20 cellular contexts compared by ENCODE assay signal in genomic region chr10:91838199-91838598, GRCh38. TPM values are rescaled to one million over a fixed set of nuclear protein-coding genes. Genes with fewer than 3 reads are reported as not detected.
DNase-seq lines count a peak whose midpoint lies in the region; ATAC-seq, FAIRE-seq and TF ChIP-seq lines count a peak whose summit lies in the region.
"Had no signal": no experiment of that assay in that cellular context is flagged by ENCODE, and none has a peak within 500 bp of the region (broad histone marks: within the 10 kb centered on the region; RNA-seq: fewer than 3 reads in every experiment).

No MANE protein-coding gene starts in this region.

- H3K27ac ChIP-seq in HEK293 (ENCODE audit: extremely low read depth, low read depth, low read length) (no peak overlapping the region), K562 (ENCODE audit: extremely low read depth, low read depth, low read length) (no peak overlapping the region), right cardiac atrium (ENCODE audit: low read length) (no peak overlapping the region), SJCRH30 (no peak overlapping the region)
- H3K27ac ChIP-seq: A549, KMS-11, SJSA1 had no signal

- H3K9me3 ChIP-seq in BE2C (no peaks in the 10 kb centered on the region), HEK293 (ENCODE audit: control insufficient read depth, insufficient read depth, low read depth, low read length) (no peaks in the 10 kb centered on the region), K562 (replicated peaks; ENCODE audit: control insufficient read depth, insufficient read depth, low read depth, low read length) (no peaks in the 10 kb centered on the region), right cardiac atrium (ENCODE audit: control insufficient read depth, low read length) (no peaks in the 10 kb centered on the region), SJCRH30 (replicated peaks) (no peaks in the 10 kb centered on the region)
- H3K9me3 ChIP-seq: A549, SJSA1 had no signal

- no peaks in the 10 kb centered on the region for H3K27me3 ChIP-seq in BE2C
- no peaks in the 10 kb centered on the region for H3K27me3 ChIP-seq in K562 (ENCODE audit: control insufficient read depth in 2 of 2, insufficient read depth in 2 of 2, low read length in 2 of 2)
- no peaks in the 10 kb centered on the region for H3K27me3 ChIP-seq in right cardiac atrium (ENCODE audit: control insufficient read depth, insufficient read depth)
- H3K27me3 ChIP-seq in SJCRH30, result no peaks in the 10 kb centered on the region
- H3K27me3 ChIP-seq: SJSA1 had no signal

- H3K4me3 ChIP-seq in BE2C (ENCODE audit: low read depth, low read length) (no peak overlapping the region), HEK293 (ENCODE audit: low read depth, low read length) (no peak overlapping the region), K562 (no peak overlapping the region), right cardiac atrium (ENCODE audit: low read length) (no peak overlapping the region), SJCRH30 (no peak overlapping the region)
- H3K4me3 ChIP-seq: A549, SJSA1 had no signal

- intact Hi-C loops in K562 (cut with micrococcal nuclease), result no loop called here
- intact Hi-C loops in right cardiac atrium (cut with DNase I), result no loop called here

- no peak; the same call in 2 of the 3 replicates for ATAC-seq in K562
- ATAC-seq in right cardiac atrium, result no peak
- ATAC-seq: A549, HepG2 had no signal

- TF ChIP-seq POLR2A in K562 (conservative IDR thresholded peaks at IDR 0.05), result no peak

- 0 out of 2 replicates have a peak, but pooled peaks have one; percentile 32 for TF ChIP-seq EP300 in K562 (IDR thresholded peaks at IDR 0.05; ENCODE audit: low read length)

- no peaks in the 10 kb centered on the region for H4K20me1 ChIP-seq in K562 (replicated peaks; ENCODE audit: control insufficient read depth, insufficient read depth, low read length)

- no peak overlapping the region for H3K9ac ChIP-seq in K562 (ENCODE audit: insufficient read depth in 1 of 2, low read depth in 2 of 2, low read length in 2 of 2)
- H3K9ac ChIP-seq: KMS-11 had no signal

- WGBS in K562 (ENCODE audit: insufficient coverage, low coverage, missing lambda C conversion rate), result 13% methylated on average over 3 of the region's 3 CpGs
- 93% methylated on average over 3 of the region's 3 CpGs for WGBS in right cardiac atrium

- H3K4me1 ChIP-seq in BE2C (peaks cover 11% of the 10 kb centered on the region), HEK293 (ENCODE audit: control insufficient read depth, insufficient read depth, low read length) (no peaks in the 10 kb centered on the region), K562 (replicated peaks in 1 of 2; ENCODE audit: control insufficient read depth in 2 of 2, insufficient read depth in 2 of 2, low read length in 2 of 2) (peaks cover 0 to 2% of the 10 kb centered on the region in 2 experiments; a peak in 1 of 5 replicates), right cardiac atrium (ENCODE audit: control insufficient read depth, insufficient read depth, low read length) (no peaks in the 10 kb centered on the region), SJCRH30 (no peaks in the 10 kb centered on the region)
- H3K4me1 ChIP-seq: A549, SJSA1 had no signal

- POLR2A ChIA-PET in HEK293 (lab: Yijun Ruan, JAX), result no interaction called here
- POLR2A ChIA-PET in K562 (lab: Yijun Ruan, JAX), result no interaction called here

- CTCF ChIA-PET in HEK293 (lab: Yijun Ruan, JAX), result interaction anchor here (0.7 kb wide), 1 partner anchor 12 kb away, joined by 4 read pairs; no protein-coding TSS in a partner anchor
- CTCF ChIA-PET in K562 (lab: Yijun Ruan, JAX; ENCODE audit: low intra/inter-chr PET ratio), result no interaction called here

- no peak overlapping the region for H2AFZ ChIP-seq in K562 (ENCODE audit: low read depth, low read length)

- no peaks in the 10 kb centered on the region for H3K9me1 ChIP-seq in K562 (ENCODE audit: control insufficient read depth, insufficient read depth, low read length)

- TF ChIP-seq RAD21 in K562 (CRISPR knock-in tag; conservative IDR thresholded peaks at IDR 0.05 in 1 of 2, IDR thresholded peaks at IDR 0.05 in 1 of 2), result no peak

- FAIRE-seq in K562 (lab: Jason Lieb, UNC), result no peak
- FAIRE-seq: A549, GM12892, HepG2 had no signal

- peaks cover 58% of the 10 kb centered on the region for H3K36me3 ChIP-seq in BE2C
- H3K36me3 ChIP-seq in HEK293 (ENCODE audit: control insufficient read depth in 2 of 2, insufficient read depth in 1 of 2, low read length in 2 of 2), result peaks cover 75 to 86% of the 10 kb centered on the region in 2 experiments
- peaks cover 76% of the 10 kb centered on the region for H3K36me3 ChIP-seq in K562 (ENCODE audit: control insufficient read depth, insufficient read depth, low read length)
- H3K36me3 ChIP-seq in SJCRH30, result peaks cover 9% of the 10 kb centered on the region; the same call in 1 of the 2 replicates

- H3K79me2 ChIP-seq in K562 (ENCODE audit: control insufficient read depth, insufficient read depth, low read length), result no peaks in the 10 kb centered on the region

- in situ Hi-C loops in K562 (cut with MboI), result no loop called here

- peak; percentile 24 for DNase-seq in BE2C
- peak; percentile 67 for DNase-seq in NCI-H524 treated with DMSO at 0.1 percent for 48 hours (lab: John Stamatoyannopoulos, UW)
- DNase-seq in K562 (ENCODE audit: extremely low read depth in 1 of 4, low spot score in 3 of 4), result peak in 3 of 4 experiments; percentile 9 to 40 (median 14)
- DNase-seq in right cardiac atrium, result no peak
- DNase-seq in NCI-H1048 (lab: John Stamatoyannopoulos, UW), result no peak
- no peak for DNase-seq in SJCRH30
- no peak for DNase-seq in NCI-H1930 (lab: John Stamatoyannopoulos, UW)
- DNase-seq: C1 segment of cervical spinal cord; DMS153; GOT3; NCI-H187 treated with DMSO at 0.1 percent for 48 hours; NCI-H526; NK-92 treated with Interleukin-12 subunit alpha and Interleukin-12 subunit beta, amount 100 ng/mL, for 24 hours; RPMI8226 had no signal

- TF ChIP-seq CTCF in BE2C (IDR thresholded peaks at IDR 0.05; ENCODE audit: low read depth, low read length), result no peak
- TF ChIP-seq CTCF in HEK293 (tag by site-specific recombination; IDR thresholded peaks at IDR 0.05), result no peak
- no peak for TF ChIP-seq CTCF in K562 (IDR thresholded peaks at IDR 0.05 in 2 of 3, conservative IDR thresholded peaks at IDR 0.05 in 1 of 3; ENCODE audit: insufficient read depth in 2 of 3, low read depth in 1 of 3, low read length in 3 of 3)

- BruUV-seq in K562 (replicated peaks; lab: Mats Ljungman, UMichigan), result no TSS peak

- no peak overlapping the region for H3K4me2 ChIP-seq in K562 (ENCODE audit: insufficient read depth, low read length)
- H3K4me2 ChIP-seq: A549, KMS-11 had no signal

TF ChIP-seq in HEK293, 187 proteins besides CTCF, POLR2A, EP300 and RAD21:
- no peak for TF ChIP-seq ZNF239 (tag by site-specific recombination; IDR thresholded peaks at IDR 0.05)
- TF ChIP-seq ZNF362 (tag by site-specific recombination; IDR thresholded peaks at IDR 0.05), result 0 out of 2 replicates have a peak, but pooled peaks have one; percentile 2

TF ChIP-seq in K562, 482 proteins besides CTCF, POLR2A, EP300 and RAD21 (continues in another document):
- no peak for TF ChIP-seq ZC3H4 (CRISPR knock-in tag; IDR thresholded peaks at IDR 0.05; ENCODE audit: borderline replicate concordance)
- peak; percentile 68 to 78; a peak in 2 of 4 replicates for TF ChIP-seq TRIM24 (IDR thresholded peaks at IDR 0.05)
- TF ChIP-seq SIX5 (IDR thresholded peaks at IDR 0.05; ENCODE audit: borderline replicate concordance in 1 of 2, insufficient read depth in 1 of 2, low read depth in 1 of 2, low read length in 2 of 2), result no peak
- peak; percentile 69 for TF ChIP-seq KLF16 (IDR thresholded peaks at IDR 0.05)
- no peak for TF ChIP-seq SAFB (IDR thresholded peaks at IDR 0.05; ENCODE audit: borderline replicate concordance, low read depth, low read length)
- TF ChIP-seq PATZ1 (CRISPR knock-in tag; IDR thresholded peaks at IDR 0.05; ENCODE audit: borderline replicate concordance), result no peak
- no peak for TF ChIP-seq KHSRP (IDR thresholded peaks at IDR 0.05)
- TF ChIP-seq MAFK (IDR thresholded peaks at IDR 0.05; ENCODE audit: low read length), result no peak
- peak; percentile 77 for TF ChIP-seq PML (IDR thresholded peaks at IDR 0.05; ENCODE audit: low read length)

RNA-seq across cellular contexts. Expression of gene TNKS2, which starts 40.0 kb away (rescaled TPM):
- polyA plus RNA-seq in BE2C (2012; ENCODE audit: insufficient read depth, insufficient read length, low read depth), result 17.1 TPM
- 13.9 and 33.4 TPM in 2 replicates for total RNA-seq in K562 (2011; cell fraction: chromatin; rRNA removed; ENCODE audit: low replicate concordance)
- 8.2 and 10.7 TPM in 2 replicates for total RNA-seq in K562 (2011; cell fraction: nucleolus; rRNA removed)
- total RNA-seq in K562 (2011; cell fraction: nucleoplasm; rRNA removed), result 15.0 and 18.2 TPM in 2 replicates
- total RNA-seq in K562 (2014; rRNA removed) (8.6 and 10.8 TPM in 2 replicates), K562 (2014; rRNA removed; fragmentation: Illumina TruSeq; extraction: Trizol) (7.0 and 8.4 TPM in 2 replicates), K562 (2015; rRNA removed; fragmentation: Illumina TruSeq; extraction: Trizol) (5.1 and 5.8 TPM in 2 replicates), K562 (2021) (13.5 and 15.2 TPM in 2 replicates), right cardiac atrium (10 to 100 TPM; 18.0 to 21.4 (median 19.9) TPM)
- polyA plus RNA-seq in K562 (2011; rRNA removed) (15.2 and 19.8 TPM in 2 replicates), K562 (2014; fragmentation: Illumina TruSeq; extraction: Trizol) (12.9 and 14.1 TPM in 2 replicates), K562 (2014; fragmentation: Nextera tagmentation; extraction: Ambion mirVana) (1 to 10 TPM; 3.5 to 6.0 TPM), K562 (2014; rRNA removed) (9.2 TPM in 2 replicates), right cardiac atrium (6.1 TPM)
- polyA plus RNA-seq in K562 (2011; cell fraction: cytosol; rRNA removed), result 4.8 and 7.6 TPM in 2 replicates
- 13.3 and 16.1 TPM in 2 replicates for polyA plus RNA-seq in K562 (2011; cell fraction: nucleus; rRNA removed)
- polyA plus RNA-seq in K562 (2012), result 8.8 and 14.0 TPM in 2 replicates
- polyA minus RNA-seq in K562 (2011; rRNA and poly(A)+ RNA removed), result 42.3 and 42.4 TPM in 2 replicates
- polyA minus RNA-seq in K562 (2011; cell fraction: cytosol; rRNA and poly(A)+ RNA removed), result 11.8 and 15.7 TPM in 2 replicates
- polyA minus RNA-seq in K562 (2011; cell fraction: nucleus; rRNA and poly(A)+ RNA removed), result 11.2 and 19.1 TPM in 2 replicates
- 15.9 and 17.6 TPM in 2 replicates for total RNA-seq in SJCRH30 (2014; rRNA removed; shearing (Covaris generic))

Comparison
In these comparisons a context has a peak if more than half of its experiments do, and no peak if none do; other contexts are left out.
1. DNase-seq: peak in BE2C (single experiment), NCI-H524 treated with DMSO at 0.1 percent for 48 hours (single experiment) and K562 (3 of 4); none in right cardiac atrium (0 of 3), NCI-H1048 (single experiment), SJCRH30 (0 of 2) and NCI-H1930 (0 of 2).